9 cellular contexts compared by ENCODE assay signal in the genomic region with DNA sequence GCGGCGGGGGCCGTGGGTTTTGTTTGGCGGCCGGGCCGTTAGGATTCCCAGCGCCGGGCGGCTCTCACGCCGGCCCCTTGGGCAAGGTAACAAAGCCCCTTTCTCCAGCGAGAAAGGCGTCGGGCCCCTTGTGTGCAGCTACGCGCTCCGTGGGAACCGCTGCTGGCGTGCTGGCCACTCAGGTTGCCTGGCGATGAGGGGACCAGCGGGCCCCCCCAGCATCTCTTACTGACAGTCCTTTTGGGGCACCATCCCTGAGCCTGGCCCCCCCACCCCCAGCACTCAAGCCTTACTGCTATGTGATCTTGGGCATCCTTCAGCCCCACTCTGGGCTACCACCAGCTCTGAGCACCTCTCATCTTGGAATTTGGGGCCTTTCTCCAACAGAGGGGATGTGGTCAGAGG. TPM values are rescaled to one million over a fixed set of nuclear protein-coding genes. Genes with fewer than 3 reads are reported as not detected.
DNase-seq lines count a peak whose midpoint lies in the region; ATAC-seq and TF ChIP-seq lines count a peak whose summit lies in the region.
"Had no signal": no experiment of that assay in that cellular context is flagged by ENCODE, and none has a peak within 500 bp of the region (broad histone marks: within the 10 kb centered on the region; RNA-seq: fewer than 3 reads in every experiment).

No MANE protein-coding gene starts in this region.

- TF ChIP-seq CTCF in Calu3 (IDR thresholded peaks at IDR 0.05; ENCODE audit: unreplicated experiment): no peak
- TF ChIP-seq CTCF in RWPE2 (IDR thresholded peaks at IDR 0.05; ENCODE audit: poor library complexity, severe bottlenecking): no peak
- no peak for TF ChIP-seq CTCF in epithelial cell of proximal tubule (conservative IDR thresholded peaks at IDR 0.05; ENCODE audit: low read depth, low read length)
- TF ChIP-seq CTCF in prostate gland (IDR thresholded peaks at IDR 0.05): no peak
- TF ChIP-seq CTCF in GM13977 (IDR thresholded peaks at IDR 0.05; ENCODE audit: extremely low read depth, insufficient read depth, missing control alignments): no peak

- 33% methylated on average over 7 of the region's 21 CpGs for WGBS in prostate gland

- H3K27me3 ChIP-seq in RWPE2 (ENCODE audit: insufficient read depth, poor library complexity, severe bottlenecking): no peaks in the 10 kb centered on the region
- no peaks in the 10 kb centered on the region for H3K27me3 ChIP-seq in prostate gland (replicated peaks; ENCODE audit: insufficient read depth)

- H3K9me3 ChIP-seq in RWPE2 (ENCODE audit: severe bottlenecking): no peaks in the 10 kb centered on the region
- no peaks in the 10 kb centered on the region for H3K9me3 ChIP-seq in prostate gland

- BruUV-seq in Calu3 (replicated peaks; lab: Mats Ljungman, UMichigan): no TSS peak

- H3K36me3 ChIP-seq in RWPE2 (ENCODE audit: low read depth) (no peaks in the 10 kb centered on the region), prostate gland (peaks cover 0 to 5% of the 10 kb centered on the region in 2 donors)

- H3K4me1 Mint-ChIP-seq in Calu3 (ENCODE audit: low read depth, unreplicated experiment): peaks cover 36% of the 10 kb centered on the region

- CTCF ChIA-PET in Calu3 (lab: Charles Lee): interaction anchor here (1.6 to 1.8 kb wide), 2 partner anchors 51 to 81 kb away, joined by 3 to 5 read pairs; no protein-coding TSS in a partner anchor

- H3K27ac Mint-ChIP-seq in Calu3 (ENCODE audit: unreplicated experiment): peak overlapping the region; percentile 77

- TF ChIP-seq POLR2A in prostate gland (IDR thresholded peaks at IDR 0.05) (no peak), erythroblast (IDR thresholded peaks at IDR 0.05; ENCODE audit: low read length) (no peak)

- H3K27me3 Mint-ChIP-seq in Calu3 (ENCODE audit: unreplicated experiment): no peaks in the 10 kb centered on the region

- ATAC-seq in RWPE2 (ENCODE audit: low read depth) (no peak), GM18870 (IDR thresholded peaks at IDR 0.05; ENCODE audit: unreplicated experiment) (no peak)

- in situ Hi-C loops in GM13977 (cut with MboI; ENCODE audit: low pct_unique_long_range_greater_than_20kb, low sequenced_read_pairs, unreplicated experiment): no loop called here

- peak overlapping the region; percentile 99 for H3K4me3 Mint-ChIP-seq in Calu3 (ENCODE audit: low read depth, unreplicated experiment)

- no peak overlapping the region for H3K4me3 ChIP-seq in RWPE2 (ENCODE audit: severe bottlenecking)
- peak overlapping the region; percentile 62 for H3K4me3 ChIP-seq in epithelial cell of proximal tubule (ENCODE audit: low read depth, low read length)
- H3K4me3 ChIP-seq in prostate gland: peak overlapping the region; percentile 53 to 68

- H3K27ac ChIP-seq in RWPE2 (ENCODE audit: poor library complexity, severe bottlenecking) (peak overlapping the region; percentile 95), prostate gland (peak overlapping the region; percentile 75 to 82)

- intact Hi-C loops in Calu3 (cut with micrococcal nuclease; ENCODE audit: unreplicated experiment) (loop anchor here (5.0 kb wide), 3 partner anchors 36 to 51 kb away; a partner anchor contains a TSS), prostate gland (cut with DNase I) (no loop called here)

- DNase-seq in Calu3 (no peak), RWPE2 (ENCODE audit: low spot score) (no peak), epithelial cell of proximal tubule (ENCODE audit: low read depth) (no peak), prostate gland (ENCODE audit: low spot score) (no peak), erythroblast (lab: John Stamatoyannopoulos, UW) (no peak), Kasumi-1 (lab: John Stamatoyannopoulos, UW) (no peak), GM13977 (ENCODE audit: low spot score) (no peak)

- peaks cover 46% of the 10 kb centered on the region for H3K4me1 ChIP-seq in RWPE2 (ENCODE audit: insufficient read depth, poor library complexity, severe bottlenecking)
- H3K4me1 ChIP-seq in prostate gland (replicated peaks): peaks cover 40% of the 10 kb centered on the region

- H3K9me3 Mint-ChIP-seq in Calu3 (ENCODE audit: low read depth, unreplicated experiment): no peaks in the 10 kb centered on the region

- H3K36me3 Mint-ChIP-seq in Calu3 (ENCODE audit: insufficient read depth, unreplicated experiment): peaks cover 89% of the 10 kb centered on the region

RNA-seq across cellular contexts. Expression of a gene that starts 1.8 kb away (rescaled TPM):
- total RNA-seq in Calu3 (2022) (46.8 and 59.1 TPM in 2 replicates), epithelial cell of proximal tubule (32.1 and 37.0 TPM in 2 replicates), prostate gland (10 to 100 TPM; 45.6 to 51.7 TPM)

RNA-seq across cellular contexts. Expression of a gene that starts 34.0 kb away (rescaled TPM):
- total RNA-seq in Calu3 (2022) (56.2 and 59.6 TPM in 2 replicates), epithelial cell of proximal tubule (53.0 and 68.9 TPM in 2 replicates), prostate gland (100 to 1,000 TPM in 1 of 2 donors, 10 to 100 TPM in 1; 83.9 to 113 TPM)

RNA-seq across cellular contexts. Expression of a gene that starts 37.4 kb away (rescaled TPM):
- total RNA-seq in Calu3 (2022) (94.8 and 96.4 TPM in 2 replicates), epithelial cell of proximal tubule (8.7 and 25.0 TPM in 2 replicates), prostate gland (10 to 100 TPM; 20.2 to 41.9 TPM)

RNA-seq across cellular contexts. Expression of a gene that starts 45.1 kb away (rescaled TPM):
- total RNA-seq in Calu3 (2022) (not detected in 2 replicates), epithelial cell of proximal tubule (not detected in 2 replicates), prostate gland (not detected)
- total RNA-seq: NCI-H460 had no signal
